19 cellular contexts compared by ENCODE assay signal in the genomic region with DNA sequence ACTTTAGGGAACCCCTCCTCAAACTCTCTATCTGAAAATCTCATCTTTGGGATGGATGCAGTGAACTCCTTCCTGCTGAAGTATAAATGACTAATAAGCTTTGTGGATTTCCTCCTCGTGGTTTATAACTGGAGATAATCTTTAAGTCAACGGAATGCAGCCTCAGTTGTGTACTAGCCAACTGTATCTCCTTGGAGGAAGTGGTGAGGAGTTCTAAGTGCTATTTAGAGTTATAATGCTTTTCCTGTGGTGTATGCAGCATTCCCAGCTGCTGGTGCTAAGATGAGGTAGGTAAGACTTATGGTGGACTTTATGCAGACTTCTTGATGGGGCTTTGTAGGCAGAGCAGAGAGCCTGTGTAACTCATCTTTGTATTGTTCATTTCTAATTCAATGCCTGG.
A peak's percentile ranks its signal among the peaks of the same experiment; 100 is the strongest.
DNase-seq lines count a peak whose midpoint lies in the region; ATAC-seq, FAIRE-seq and TF ChIP-seq lines count a peak whose summit lies in the region.
"Had no signal": no experiment of that assay in that cellular context is flagged by ENCODE, and none has a peak within 500 bp of the region (broad histone marks: within the 10 kb centered on the region; RNA-seq: fewer than 3 reads in every experiment).

No MANE protein-coding gene starts in this region.

- TF ChIP-seq CTCF in GM12878 (IDR thresholded peaks at IDR 0.05 in 2 of 3, conservative IDR thresholded peaks at IDR 0.05 in 1 of 3; ENCODE audit: control insufficient read depth in 2 of 3, extremely low read depth in 1 of 3, insufficient read depth in 1 of 3, low read depth in 3 of 3, low read length in 3 of 3) (no peak), osteocyte (IDR thresholded peaks at IDR 0.05) (no peak), suprapubic skin (IDR thresholded peaks at IDR 0.05) (no peak)

- H3K4me1 ChIP-seq in GM12878 (ENCODE audit: control insufficient read depth, insufficient read depth, low read length) (no peaks in the 10 kb centered on the region), suprapubic skin (peaks cover 14% of the 10 kb centered on the region)
- H3K4me1 ChIP-seq: A549 had no signal

- H3K4me3 ChIP-seq in GM12878 (no peak overlapping the region), suprapubic skin (no peak overlapping the region)
- H3K4me3 ChIP-seq: A549 had no signal

- SMC1A ChIA-PET in GM12878 (lab: Charles Lee; ENCODE audit: uncharacterized antibody, unreplicated experiment), result no interaction called here

- no peaks in the 10 kb centered on the region for H3K27me3 Mint-ChIP-seq in osteocyte (ENCODE audit: unreplicated experiment)

- in situ Hi-C loops in GM12878 (cut with MboI), result no loop called here

- no peak overlapping the region for H3K9ac ChIP-seq in GM12878 (ENCODE audit: control insufficient read depth, insufficient read depth, low read length)

- H3K4me2 ChIP-seq in GM12878 (ENCODE audit: control insufficient read depth, insufficient read depth), result no peak overlapping the region
- H3K4me2 ChIP-seq: A549 had no signal

- H2AFZ ChIP-seq in GM12878 (ENCODE audit: control insufficient read depth, low read depth, low read length), result no peak overlapping the region

- H3K27me3 ChIP-seq in GM12878 (replicated peaks in 1 of 2; ENCODE audit: control insufficient read depth in 2 of 2, insufficient read depth in 2 of 2, low read length in 1 of 2) (no peaks in the 10 kb centered on the region), suprapubic skin (no peaks in the 10 kb centered on the region)

- RAD21 ChIA-PET in GM12878 (lab: Charles Lee; ENCODE audit: unreplicated experiment), result no interaction called here

- H3K36me3 Mint-ChIP-seq in osteocyte (ENCODE audit: unreplicated experiment), result peaks cover 3% of the 10 kb centered on the region
- H3K36me3 Mint-ChIP-seq: brain; naive thymus-derived CD8-positive, alpha-beta T cell had no signal

- intact Hi-C loops in GM12878 (cut with micrococcal nuclease; ENCODE audit: unreplicated experiment), result no loop called here

- WGBS in GM12878 (ENCODE audit: insufficient coverage, insufficient replicate concordance, low lambda C conversion rate, missing lambda C conversion rate), result 0% methylated on average over 2 of the region's 2 CpGs
- WGBS in suprapubic skin, result 59% methylated on average over 2 of the region's 2 CpGs

- no peak for TF ChIP-seq RAD21 in GM12878 (IDR thresholded peaks at IDR 0.05; ENCODE audit: insufficient read depth, low read depth, low read length)

- no peak for TF ChIP-seq EP300 in GM12878 (IDR thresholded peaks at IDR 0.05; ENCODE audit: borderline replicate concordance in 1 of 2, control insufficient read depth in 1 of 2, low read depth in 2 of 2, low read length in 2 of 2)
- no peak for TF ChIP-seq EP300 in suprapubic skin (IDR thresholded peaks at IDR 0.05)

- TF ChIP-seq POLR2A in GM12878 (IDR thresholded peaks at IDR 0.05; ENCODE audit: low read depth, low read length) (no peak), suprapubic skin (IDR thresholded peaks at IDR 0.05) (no peak)

- no peak for ATAC-seq in GM12878
- no peak for ATAC-seq in HG02623 (IDR thresholded peaks at IDR 0.05; ENCODE audit: unreplicated experiment)
- ATAC-seq: A549; naive thymus-derived CD8-positive, alpha-beta T cell; T-helper 17 cell had no signal

- H3K9me3 ChIP-seq in GM12878 (replicated peaks; ENCODE audit: control insufficient read depth, insufficient read depth, low read length) (no peaks in the 10 kb centered on the region), suprapubic skin (no peaks in the 10 kb centered on the region)
- H3K9me3 ChIP-seq: A549 had no signal

- H3K36me3 ChIP-seq in GM12878 (ENCODE audit: control insufficient read depth in 2 of 2, insufficient read depth in 2 of 2, low read length in 1 of 2) (no peaks in the 10 kb centered on the region), suprapubic skin (no peaks in the 10 kb centered on the region)

- DNase-seq in SKM-1 treated with dmso at 0.1 percent for 144 hours (lab: John Stamatoyannopoulos, UW; ENCODE audit: unreplicated experiment), result peak; percentile 3
- DNase-seq in SKM-1 (lab: John Stamatoyannopoulos, UW; ENCODE audit: unreplicated experiment), result no peak
- DNase-seq in M059J (ENCODE audit: low read depth), result peak; percentile 66
- no peak for DNase-seq in GM12878 (ENCODE audit: low read depth, low spot score)
- DNase-seq in osteocyte (ENCODE audit: extremely low spot score, unreplicated experiment), result no peak
- DNase-seq in T-helper 2 cell, result no peak
- DNase-seq in suprapubic skin (ENCODE audit: low spot score in 2 of 2), result no peak
- DNase-seq: activated CD4-positive, alpha-beta T cell treated with anti-CD3 and anti-CD28 coated beads for 1 hour; activated CD8-positive, alpha-beta memory T cell treated with anti-CD3 and anti-CD28 coated beads, Interleukin-2, amount 50 U/mL, for 4 hours; activated naive CD4-positive, alpha-beta T cell; effector CD4-positive, alpha-beta T cell; naive thymus-derived CD8-positive, alpha-beta T cell; NCI-H510A treated with DMSO at 0.1 percent for 48 hours; substantia nigra; T-helper 17 cell had no signal

- no peaks in the 10 kb centered on the region for H4K20me1 ChIP-seq in GM12878 (ENCODE audit: control insufficient read depth, insufficient read depth)

- H3K27ac ChIP-seq in GM12878 (ENCODE audit: control insufficient read depth, insufficient read depth) (no peak overlapping the region), suprapubic skin (no peak overlapping the region)
- H3K27ac ChIP-seq: A549 had no signal

- no peaks in the 10 kb centered on the region for H3K9me3 Mint-ChIP-seq in osteocyte (ENCODE audit: unreplicated experiment)
- H3K9me3 Mint-ChIP-seq: brain; naive thymus-derived CD8-positive, alpha-beta T cell had no signal

- POLR2A ChIA-PET in GM12878 (lab: Charles Lee), result no interaction called here

- no peak overlapping the region for H3K27ac Mint-ChIP-seq in osteocyte (ENCODE audit: unreplicated experiment)
- H3K27ac Mint-ChIP-seq: brain; IgD-negative memory B cell; naive thymus-derived CD8-positive, alpha-beta T cell; T-helper 17 cell had no signal

- peaks cover 2% of the 10 kb centered on the region for H3K4me1 Mint-ChIP-seq in osteocyte (ENCODE audit: unreplicated experiment)
- H3K4me1 Mint-ChIP-seq: brain had no signal

- BruUV-seq in GM12878 (replicated peaks; lab: Mats Ljungman, UMichigan), result no TSS peak

- CTCF ChIA-PET in GM12878 (lab: Yijun Ruan, JAX), result no interaction called here

- no peak for FAIRE-seq in GM12878 (lab: Jason Lieb, UNC)
- FAIRE-seq: A549 had no signal

- H3K79me2 ChIP-seq in GM12878 (ENCODE audit: control insufficient read depth, insufficient read depth, low read length), result no peaks in the 10 kb centered on the region

- H3K4me3 Mint-ChIP-seq in osteocyte (ENCODE audit: unreplicated experiment), result no peak overlapping the region
- H3K4me3 Mint-ChIP-seq: brain; naive thymus-derived CD8-positive, alpha-beta T cell; T-helper 17 cell had no signal

TF ChIP-seq in GM12878, 131 proteins besides CTCF, POLR2A, EP300 and RAD21:
- TF ChIP-seq NRF1 (conservative IDR thresholded peaks at IDR 0.05; ENCODE audit: low read depth, low read length), result no peak
- TF ChIP-seq RUNX3 (IDR thresholded peaks at IDR 0.05; ENCODE audit: low read length), result peak; percentile 31; the same call in 1 of the 2 replicates

Comparison
In these comparisons a context has a peak if more than half of its experiments do, and no peak if none do; other contexts are left out.
1. DNase-seq: peak in SKM-1 treated with dmso at 0.1 percent for 144 hours (single experiment) and M059J (single experiment); none in SKM-1 (single experiment), GM12878 (single experiment), osteocyte (single experiment), T-helper 2 cell (0 of 5) and suprapubic skin (0 of 2).